Comparison of ENCODE assay signal across 9 cellular contexts in genomic region chr10:23147035-23147434, GRCh38. TPM values are rescaled to one million over a fixed set of nuclear protein-coding genes. Genes with fewer than 3 reads are reported as not detected.
"Had no signal": no experiment of that assay in that cellular context is flagged by ENCODE, and none has a peak within 500 bp of the region (broad histone marks: within the 10 kb centered on the region; RNA-seq: fewer than 3 reads in every experiment).

No MANE protein-coding gene starts in this region.

- FAIRE-seq: G401.6, GM12878, GM12891, GM12892, GM18507, GM19239 had no signal

- H3K4me3 ChIP-seq: GM12878 had no signal

- ATAC-seq: GM12878 had no signal

- DNase-seq: GDM1, GF-D8 had no signal

RNA-seq across cellular contexts. Expression of gene PTF1A, which starts 45.1 kb away (rescaled TPM):
- total RNA-seq: G401, GM12878 had no signal
- polyA plus RNA-seq: GM12878 had no signal
